Comparison of ENCODE assay signal across 1 cellular context in the genomic region with DNA sequence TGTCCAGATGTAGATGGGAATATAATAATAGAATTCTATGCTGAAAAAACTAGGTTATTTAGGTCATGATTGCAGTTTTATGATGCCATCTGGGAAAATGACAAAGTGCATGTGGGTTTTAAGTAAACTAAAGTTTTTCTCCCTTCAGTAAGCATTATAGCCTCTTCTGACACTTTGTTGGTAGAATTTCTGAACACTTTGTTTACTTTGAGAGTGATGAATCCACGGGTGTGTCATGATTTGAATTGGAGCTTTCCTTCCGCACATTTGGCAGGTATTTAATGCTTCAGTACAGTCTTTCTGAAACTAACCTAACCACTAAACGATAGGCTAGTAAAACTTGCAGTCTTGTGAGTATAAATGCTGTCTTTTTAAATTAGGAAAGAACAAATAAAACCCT.
TF ChIP-seq lines count a peak whose summit lies in the region.

No MANE protein-coding gene starts in this region.

TF ChIP-seq in HEK293, 187 proteins besides CTCF, POLR2A, EP300 and RAD21 (continued from another document):
- TF ChIP-seq, protein P1, sequence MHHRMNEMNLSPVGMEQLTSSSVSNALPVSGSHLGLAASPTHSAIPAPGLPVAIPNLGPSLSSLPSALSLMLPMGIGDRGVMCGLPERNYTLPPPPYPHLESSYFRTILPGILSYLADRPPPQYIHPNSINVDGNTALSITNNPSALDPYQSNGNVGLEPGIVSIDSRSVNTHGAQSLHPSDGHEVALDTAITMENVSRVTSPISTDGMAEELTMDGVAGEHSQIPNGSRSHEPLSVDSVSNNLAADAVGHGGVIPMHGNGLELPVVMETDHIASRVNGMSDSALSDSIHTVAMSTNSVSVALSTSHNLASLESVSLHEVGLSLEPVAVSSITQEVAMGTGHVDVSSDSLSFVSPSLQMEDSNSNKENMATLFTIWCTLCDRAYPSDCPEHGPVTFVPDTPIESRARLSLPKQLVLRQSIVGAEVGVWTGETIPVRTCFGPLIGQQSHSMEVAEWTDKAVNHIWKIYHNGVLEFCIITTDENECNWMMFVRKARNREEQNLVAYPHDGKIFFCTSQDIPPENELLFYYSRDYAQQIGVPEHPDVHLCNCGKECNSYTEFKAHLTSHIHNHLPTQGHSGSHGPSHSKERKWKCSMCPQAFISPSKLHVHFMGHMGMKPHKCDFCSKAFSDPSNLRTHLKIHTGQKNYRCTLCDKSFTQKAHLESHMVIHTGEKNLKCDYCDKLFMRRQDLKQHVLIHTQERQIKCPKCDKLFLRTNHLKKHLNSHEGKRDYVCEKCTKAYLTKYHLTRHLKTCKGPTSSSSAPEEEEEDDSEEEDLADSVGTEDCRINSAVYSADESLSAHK (tag by site-specific recombination; IDR thresholded peaks at IDR 0.05), result peak; percentile 42
